In the genomic region with DNA sequence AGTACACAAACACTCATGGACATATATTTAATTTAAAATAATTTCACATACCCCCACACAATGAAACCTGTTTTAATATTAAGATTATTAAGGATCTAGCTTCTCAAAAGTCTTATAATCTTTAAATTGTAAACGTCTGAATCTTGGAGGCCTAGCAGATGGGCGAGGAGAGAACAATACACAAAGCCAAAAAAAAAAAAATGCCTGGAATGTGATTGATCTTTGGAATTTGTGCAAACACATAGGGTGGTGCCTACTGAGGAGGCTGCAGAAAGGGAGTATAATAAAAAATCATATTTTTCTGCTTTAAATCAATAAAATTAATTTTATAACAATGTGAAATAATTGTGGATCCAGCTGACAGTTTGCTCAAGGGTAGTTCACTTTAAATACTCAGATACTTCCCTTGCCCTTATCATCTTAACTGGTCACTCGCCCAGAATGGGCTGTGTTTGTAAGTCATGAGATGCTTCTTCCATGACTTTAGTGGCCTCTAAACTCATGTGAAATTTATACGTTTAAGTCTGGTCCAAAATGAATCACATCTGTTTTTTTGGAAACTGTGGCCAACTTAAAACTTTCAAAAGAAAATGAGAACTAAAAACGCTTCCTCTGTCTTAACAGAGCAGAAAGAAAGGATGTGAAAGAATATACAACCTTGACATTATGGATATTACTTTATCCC, we compare ENCODE assay signal across 19 cellular contexts.
DNase-seq lines count a peak whose midpoint lies in the region; ATAC-seq, FAIRE-seq and TF ChIP-seq lines count a peak whose summit lies in the region.
"Had no signal": no experiment of that assay in that cellular context is flagged by ENCODE, and none has a peak within 500 bp of the region (broad histone marks: within the 10 kb centered on the region; RNA-seq: fewer than 3 reads in every experiment).

No MANE protein-coding gene starts in this region.

- TF ChIP-seq CTCF in astrocyte (IDR thresholded peaks at IDR 0.05; ENCODE audit: insufficient read depth, low read depth, low read length): no peak
- no peak for TF ChIP-seq CTCF in left ventricle myocardium inferior (IDR thresholded peaks at IDR 0.05; ENCODE audit: borderline replicate concordance)

- no peak overlapping the region for H2AFZ ChIP-seq in astrocyte (ENCODE audit: low read depth, low read length)

- intact Hi-C loops in left ventricle myocardium inferior (cut with micrococcal nuclease): no loop called here

- H3K27me3 ChIP-seq in astrocyte (ENCODE audit: insufficient read depth, low read length) (no peaks in the 10 kb centered on the region), left ventricle myocardium inferior (ENCODE audit: low read depth) (no peaks in the 10 kb centered on the region)
- H3K27me3 ChIP-seq: BLaER1, breast epithelium, gastroesophageal sphincter had no signal

- no peak for FAIRE-seq in astrocyte (lab: Jason Lieb, UNC)

- H3K9me3 ChIP-seq in astrocyte (ENCODE audit: insufficient read depth, low read depth, low read length) (no peaks in the 10 kb centered on the region), left ventricle myocardium inferior (replicated peaks) (no peaks in the 10 kb centered on the region)
- H3K9me3 ChIP-seq: BLaER1, breast epithelium, gastroesophageal sphincter, SK-N-SH had no signal

- H3K36me3 ChIP-seq in astrocyte (ENCODE audit: insufficient read depth, low read length): no peaks in the 10 kb centered on the region
- H3K36me3 ChIP-seq in left ventricle myocardium inferior: no peaks in the 10 kb centered on the region
- H3K36me3 ChIP-seq: BLaER1, gastroesophageal sphincter had no signal

- no peak overlapping the region for H3K27ac Mint-ChIP-seq in astrocyte (ENCODE audit: unreplicated experiment)
- H3K27ac Mint-ChIP-seq: nephron progenitor cell had no signal

- DNase-seq in EL (peak; percentile 7), astrocyte (ENCODE audit: low read depth) (peak; percentile 76), left ventricle myocardium inferior (no peak), skeletal muscle cell (ENCODE audit: low read depth) (peak; percentile 27), iPS-NIHi11 (ENCODE audit: low spot score) (no peak), foreskin melanocyte (no peak), SHP77 (lab: John Stamatoyannopoulos, UW) (no peak)
- DNase-seq: activated CD4-positive, alpha-beta T cell treated with anti-CD3 and anti-CD28 coated beads for 48 hours; activated naive CD4-positive, alpha-beta T cell treated with anti-CD3 and anti-CD28 coated beads, Interleukin-2, amount 50 U/mL, for 16 hours; NCI-H2081; NCI-H69; nephron progenitor cell; SK-N-SH; substantia nigra had no signal

- H3K27ac ChIP-seq in astrocyte (ENCODE audit: low read depth, low read length) (no peak overlapping the region), left ventricle myocardium inferior (replicated peaks) (peak overlapping the region; percentile 47)
- H3K27ac ChIP-seq: BLaER1, breast epithelium had no signal

- H3K4me1 ChIP-seq in astrocyte (ENCODE audit: insufficient read depth, low read length) (no peaks in the 10 kb centered on the region), left ventricle myocardium inferior (no peaks in the 10 kb centered on the region)
- H3K4me1 ChIP-seq: BLaER1, breast epithelium had no signal

- H4K20me1 ChIP-seq in astrocyte (ENCODE audit: insufficient read depth, low read length): no peaks in the 10 kb centered on the region
- H4K20me1 ChIP-seq: BLaER1 had no signal

- no peaks in the 10 kb centered on the region for H3K36me3 Mint-ChIP-seq in astrocyte (ENCODE audit: low read depth, unreplicated experiment)

- no peaks in the 10 kb centered on the region for H3K79me2 ChIP-seq in astrocyte (ENCODE audit: insufficient read depth, low read length)

- no peak overlapping the region for H3K4me3 Mint-ChIP-seq in astrocyte (ENCODE audit: unreplicated experiment)
- H3K4me3 Mint-ChIP-seq: nephron progenitor cell had no signal

- no peak for ATAC-seq in GM21381 (IDR thresholded peaks at IDR 0.05; ENCODE audit: unreplicated experiment)
- ATAC-seq: gastroesophageal sphincter had no signal

- H3K9ac ChIP-seq in astrocyte (ENCODE audit: low read length): no peak overlapping the region
- H3K9ac ChIP-seq: BLaER1, SK-N-SH had no signal

- H3K27me3 Mint-ChIP-seq in astrocyte (ENCODE audit: low read depth, unreplicated experiment): no peaks in the 10 kb centered on the region

- H3K9me3 Mint-ChIP-seq in astrocyte (ENCODE audit: unreplicated experiment): no peaks in the 10 kb centered on the region

- H3K4me1 Mint-ChIP-seq in astrocyte (ENCODE audit: low read depth, unreplicated experiment): peaks cover 10% of the 10 kb centered on the region

- H3K4me2 ChIP-seq in astrocyte (ENCODE audit: low read length): no peak overlapping the region
- H3K4me2 ChIP-seq: BLaER1, SK-N-SH had no signal

- no peak overlapping the region for H3K4me3 ChIP-seq in astrocyte (ENCODE audit: insufficient read depth, low read depth, low read length)
- no peak overlapping the region for H3K4me3 ChIP-seq in left ventricle myocardium inferior
- no peak overlapping the region for H3K4me3 ChIP-seq in skeletal muscle cell (ENCODE audit: low read depth, low read length)
- H3K4me3 ChIP-seq: BLaER1, breast epithelium, gastroesophageal sphincter, lung had no signal

Comparison
In these comparisons a context has a peak if more than half of its experiments do, and no peak if none do; other contexts are left out.
1. DNase-seq: peak in EL (single experiment), astrocyte (single experiment) and skeletal muscle cell (single experiment); none in left ventricle myocardium inferior (single experiment), iPS-NIHi11 (single experiment), foreskin melanocyte (single experiment) and SHP77 (0 of 2).